21 cellular contexts compared by ENCODE assay signal in genomic region chr3:117052356-117052755, GRCh38.
DNase-seq lines count a peak whose midpoint lies in the region; ATAC-seq and TF ChIP-seq lines count a peak whose summit lies in the region.
"Had no signal": no experiment of that assay in that cellular context is flagged by ENCODE, and none has a peak within 500 bp of the region (broad histone marks: within the 10 kb centered on the region; RNA-seq: fewer than 3 reads in every experiment).

No MANE protein-coding gene starts in this region.

- no peak for TF ChIP-seq POLR2A in erythroblast (IDR thresholded peaks at IDR 0.05; ENCODE audit: low read length)

- no peaks in the 10 kb centered on the region for H3K27me3 ChIP-seq in brain microvascular endothelial cell (replicated peaks)
- H3K27me3 ChIP-seq: adrenal gland had no signal

- ATAC-seq in GM21786 (IDR thresholded peaks at IDR 0.05; ENCODE audit: unreplicated experiment) = no peak
- ATAC-seq: HCT116, Right ventricle myocardium inferior had no signal

- in situ Hi-C loops in brain microvascular endothelial cell (cut with HindIII; ENCODE audit: low pct_ligation_motif_present, low sequenced_read_pairs) = no loop called here

- H3K27ac ChIP-seq in brain microvascular endothelial cell = no peak overlapping the region
- H3K27ac ChIP-seq: adrenal gland, epithelial cell of prostate had no signal

- no peak overlapping the region for H3K4me3 ChIP-seq in AG04449 (ENCODE audit: low read depth, low read length)
- no peak overlapping the region for H3K4me3 ChIP-seq in brain microvascular endothelial cell (ENCODE audit: low read depth, low read length)
- no peak overlapping the region for H3K4me3 ChIP-seq in fibroblast of villous mesenchyme (ENCODE audit: low read depth, low read length)
- H3K4me3 ChIP-seq: adrenal gland had no signal

- CTCF ChIA-PET in AG04449 (lab: Yijun Ruan, JAX) = interaction anchor here (1.0 to 1.4 kb wide), 3 partner anchors 11 to 141 kb away, joined by 3 to 6 read pairs (median 5); no protein-coding TSS in a partner anchor

- peak; percentile 37 for DNase-seq in AG04449 (ENCODE audit: low read depth, low spot score)
- peak; percentile 54 for DNase-seq in GM03348 (ENCODE audit: low spot score)
- DNase-seq in brain microvascular endothelial cell = peak; percentile 19
- peak; percentile 64 for DNase-seq in fibroblast of villous mesenchyme (ENCODE audit: low read depth)
- no peak for DNase-seq in erythroblast (lab: John Stamatoyannopoulos, UW)
- DNase-seq in glomerular visceral epithelial cell (ENCODE audit: extremely low spot score) = no peak
- DNase-seq in NCI-H510A (lab: John Stamatoyannopoulos, UW) = no peak
- DNase-seq: 8988T; activated CD4-positive, CD25-positive, alpha-beta regulatory T cell treated with anti-CD3 and anti-CD28 coated beads, Interleukin-2, amount 50 U/mL, for 72 hours; activated T-cell treated with anti-CD3 and anti-CD28 coated beads, Interleukin-2, amount 50 U/mL, for 24 hours; GDM1; Karpas-422; mammary epithelial cell; NCI-H1694 treated with DMSO at 0.1 percent for 48 hours; NCI-H526 treated with DMSO at 0.1 percent for 48 hours; retina had no signal

- POLR2A ChIA-PET in AG04449 (lab: Yijun Ruan, JAX) = no interaction called here

- TF ChIP-seq CTCF in AG04449 (IDR thresholded peaks at IDR 0.05; ENCODE audit: insufficient read depth, low read length, missing control alignments) (no peak), brain microvascular endothelial cell (IDR thresholded peaks at IDR 0.05; ENCODE audit: low read depth, low read length, missing control alignments) (no peak), fibroblast of villous mesenchyme (IDR thresholded peaks at IDR 0.05; ENCODE audit: insufficient read depth, low read depth, low read length) (no peak)

- H3K36me3 ChIP-seq in brain microvascular endothelial cell (replicated peaks) = no peaks in the 10 kb centered on the region
- H3K36me3 ChIP-seq: adrenal gland had no signal

Comparison
In these comparisons a context has a peak if more than half of its experiments do, and no peak if none do; other contexts are left out.
1. DNase-seq: peak in AG04449 (single experiment), GM03348 (single experiment), brain microvascular endothelial cell (single experiment) and fibroblast of villous mesenchyme (single experiment); none in erythroblast (0 of 2), glomerular visceral epithelial cell (single experiment) and NCI-H510A (single experiment).